11 cellular contexts compared by ENCODE assay signal in genomic region chr9:135198889-135199288, GRCh38.
"Had no signal": no experiment of that assay in that cellular context is flagged by ENCODE, and none has a peak within 500 bp of the region (broad histone marks: within the 10 kb centered on the region; RNA-seq: fewer than 3 reads in every experiment).

No MANE protein-coding gene starts in this region.

- H3K27me3 ChIP-seq: ascending aorta had no signal

- H3K4me1 ChIP-seq: ascending aorta had no signal

- H3K4me3 Mint-ChIP-seq: activated naive CD8-positive, alpha-beta T cell treated with anti-CD3 and anti-CD28 coated beads, Interleukin-2, amount 50 U/mL, for 24 hours; mesothelial cell of epicardium; T-helper 2 cell treated with Interferon-gamma antibody and Interleukin-4, amounts not matched to agents 5 μg/mL and 100 μg/mL, for 36 hours had no signal

- H3K36me3 Mint-ChIP-seq: mesothelial cell of epicardium had no signal

- H3K36me3 ChIP-seq: ascending aorta, neutrophil had no signal

- H3K9me3 Mint-ChIP-seq: activated naive CD8-positive, alpha-beta T cell treated with anti-CD3 and anti-CD28 coated beads, Interleukin-2, amount 50 U/mL, for 24 hours; T-helper 2 cell treated with Interferon-gamma antibody and Interleukin-4, amounts not matched to agents 5 μg/mL and 100 μg/mL, for 36 hours had no signal

- H3K27ac Mint-ChIP-seq: activated naive CD8-positive, alpha-beta T cell treated with anti-CD3 and anti-CD28 coated beads, Interleukin-2, amount 50 U/mL, for 24 hours; mesothelial cell of epicardium; T-helper 2 cell treated with Interferon-gamma antibody and Interleukin-4, amounts not matched to agents 5 μg/mL and 100 μg/mL, for 36 hours had no signal

- H3K4me1 Mint-ChIP-seq: activated naive CD8-positive, alpha-beta T cell treated with anti-CD3 and anti-CD28 coated beads, Interleukin-2, amount 50 U/mL, for 24 hours had no signal

- H3K4me3 ChIP-seq: ascending aorta, dorsolateral prefrontal cortex, skin epidermis had no signal

- H3K9me3 ChIP-seq: ascending aorta, neutrophil had no signal

- DNase-seq: activated CD4-positive, alpha-beta T cell treated with anti-CD3 and anti-CD28 coated beads for 4 hours; activated naive CD4-positive, alpha-beta T cell treated with Interleukin-2 at 50 U/mL for 16 hours; activated naive CD8-positive, alpha-beta T cell treated with anti-CD3 and anti-CD28 coated beads, Interleukin-2, amount 50 U/mL, for 24 hours; dorsolateral prefrontal cortex; kidney glomerular epithelial cell; posterior cingulate gyrus had no signal

- H3K27ac ChIP-seq: ascending aorta, dorsolateral prefrontal cortex, neutrophil, skin epidermis had no signal
